Comparison of ENCODE assay signal across 2 cellular contexts in genomic region chr13:70386919-70387318, GRCh38.
TF ChIP-seq lines count a peak whose summit lies in the region.

No MANE protein-coding gene starts in this region.

TF ChIP-seq in HepG2, 621 proteins besides CTCF, POLR2A, EP300 and RAD21 (continued from another document):
- no peak for TF ChIP-seq ZNF20 (CRISPR knock-in tag; IDR thresholded peaks at IDR 0.05)
- TF ChIP-seq ZNF607 (CRISPR knock-in tag; IDR thresholded peaks at IDR 0.05; ENCODE audit: borderline replicate concordance) = no peak
- no peak for TF ChIP-seq ZNF484 (CRISPR knock-in tag; IDR thresholded peaks at IDR 0.05; ENCODE audit: borderline replicate concordance, low read depth)
- no peak for TF ChIP-seq MAX (IDR thresholded peaks at IDR 0.05)

TF ChIP-seq in WTC11, 78 proteins besides CTCF, POLR2A, EP300 and RAD21 (continued from another document):
- TF ChIP-seq AFF4 (CRISPR knock-in tag; IDR thresholded peaks at IDR 0.05; ENCODE audit: borderline replicate concordance) = no peak
